In genomic region chr19:55250262-55251036, GRCh38 we compare ENCODE assay signal across 12 cellular contexts. TPM values are rescaled to one million over a fixed set of nuclear protein-coding genes. Genes with fewer than 3 reads are reported as not detected.
DNase-seq lines count a peak whose midpoint lies in the region; ATAC-seq and TF ChIP-seq lines count a peak whose summit lies in the region.
"Had no signal": no experiment of that assay in that cellular context is flagged by ENCODE, and none has a peak within 500 bp of the region (broad histone marks: within the 10 kb centered on the region; RNA-seq: fewer than 3 reads in every experiment).

No MANE protein-coding gene starts in this region.

- peaks cover 97% of the 10 kb centered on the region for H3K79me2 ChIP-seq in Karpas-422 (ENCODE audit: low read length)
- peaks cover 67% of the 10 kb centered on the region for H3K79me2 ChIP-seq in parathyroid adenoma

- ATAC-seq in HG02763 (IDR thresholded peaks at IDR 0.05; ENCODE audit: unreplicated experiment) (no peak), HG03139 (IDR thresholded peaks at IDR 0.05; ENCODE audit: unreplicated experiment) (no peak)
- ATAC-seq: Right ventricle myocardium inferior had no signal

- peaks cover 14% of the 10 kb centered on the region for H3K36me3 ChIP-seq in CD4-positive, alpha-beta memory T cell (ENCODE audit: insufficient read depth, low read length)
- H3K36me3 ChIP-seq in Karpas-422 (ENCODE audit: insufficient read depth, low read length) (peaks cover 39% of the 10 kb centered on the region), colonic mucosa (no peaks in the 10 kb centered on the region), parathyroid adenoma (ENCODE audit: control insufficient read depth, insufficient read depth, low read length) (no peaks in the 10 kb centered on the region)

- H2AFZ ChIP-seq in Karpas-422 (ENCODE audit: low read length), result no peak overlapping the region
- H2AFZ ChIP-seq in parathyroid adenoma, result no peak overlapping the region

- peak overlapping the region in 7 of 8 donors; percentile 57 to 93 (median 85) for H3K4me3 Mint-ChIP-seq in CD4-positive, alpha-beta memory T cell
- H3K4me3 Mint-ChIP-seq: mesothelial cell of epicardium had no signal

- DNase-seq in CD4-positive, alpha-beta memory T cell, result no peak
- DNase-seq in Karpas-422, result no peak
- DNase-seq in colonic mucosa, result no peak
- no peak for DNase-seq in NCI-H774 (lab: John Stamatoyannopoulos, UW)
- DNase-seq: KG1; NCI-H1694 treated with DMSO at 0.1 percent for 48 hours; stimulated activated CD4-positive, alpha-beta T cell treated with anti-CD3 and anti-CD28 coated beads, Interleukin-1b, Interleukin-23, amount 100 ng/mL, for 48 hours had no signal

- peaks cover 66% of the 10 kb centered on the region for H4K20me1 ChIP-seq in Karpas-422 (ENCODE audit: insufficient read depth, low read depth, low read length)

- no peaks in the 10 kb centered on the region for H3K9me3 Mint-ChIP-seq in CD4-positive, alpha-beta memory T cell
- H3K9me3 Mint-ChIP-seq: mesothelial cell of epicardium had no signal

- H3K27ac Mint-ChIP-seq in CD4-positive, alpha-beta memory T cell, result peak overlapping the region; percentile 95 to 98 (median 97)
- H3K27ac Mint-ChIP-seq: mesothelial cell of epicardium had no signal

- H3K9ac ChIP-seq in Karpas-422 (ENCODE audit: low read length) (no peak overlapping the region), colonic mucosa (ENCODE audit: low read depth in 2 of 2, low read length in 2 of 2) (no peak overlapping the region), parathyroid adenoma (no peak overlapping the region)

- peaks cover 79% of the 10 kb centered on the region for H3K4me1 ChIP-seq in CD4-positive, alpha-beta memory T cell (ENCODE audit: insufficient read depth, low read length)
- H3K4me1 ChIP-seq in Karpas-422 (ENCODE audit: low read length) (peaks cover 43% of the 10 kb centered on the region), colonic mucosa (peaks cover 15% of the 10 kb centered on the region), parathyroid adenoma (peaks cover 9% of the 10 kb centered on the region)

- peak overlapping the region; percentile 61 for H3K27ac ChIP-seq in CD4-positive, alpha-beta memory T cell (ENCODE audit: low read depth, low read length)
- peak overlapping the region; percentile 98; the same call in 1 of the 2 replicates for H3K27ac ChIP-seq in Karpas-422 (ENCODE audit: low read length)
- peak overlapping the region; percentile 74 for H3K27ac ChIP-seq in colonic mucosa
- H3K27ac ChIP-seq in parathyroid adenoma, result peak overlapping the region; percentile 60

- no peaks in the 10 kb centered on the region for H3K27me3 ChIP-seq in CD4-positive, alpha-beta memory T cell (ENCODE audit: insufficient read depth, low read length)
- H3K27me3 ChIP-seq in Karpas-422 (ENCODE audit: low read length) (no peaks in the 10 kb centered on the region), colonic mucosa (no peaks in the 10 kb centered on the region), parathyroid adenoma (ENCODE audit: control insufficient read depth, insufficient read depth, low read length) (no peaks in the 10 kb centered on the region)

- no peak overlapping the region for H3K4me3 ChIP-seq in CD4-positive, alpha-beta memory T cell (ENCODE audit: low read length in 2 of 2)
- H3K4me3 ChIP-seq in Karpas-422 (ENCODE audit: low read length) (no peak overlapping the region), colonic mucosa (no peak overlapping the region), parathyroid adenoma (ENCODE audit: low read depth, low read length) (no peak overlapping the region)

- TF ChIP-seq CTCF in colonic mucosa (IDR thresholded peaks at IDR 0.05) (no peak), parathyroid adenoma (IDR thresholded peaks at IDR 0.05) (no peak)

- intact Hi-C loops in CD4-positive, alpha-beta memory T cell (cut with micrococcal nuclease), result loop anchor here (10.0 kb wide), 1 partner anchor 384 kb away; no protein-coding TSS in a partner anchor
- intact Hi-C loops in colonic mucosa (cut with DNase I), result no loop called here

- no peak overlapping the region for H3K4me2 ChIP-seq in Karpas-422 (ENCODE audit: low read depth, low read length, poor library complexity, severe bottlenecking)
- no peak overlapping the region for H3K4me2 ChIP-seq in parathyroid adenoma (ENCODE audit: low read length)

- H3K27me3 Mint-ChIP-seq in CD4-positive, alpha-beta memory T cell, result no peaks in the 10 kb centered on the region

- peaks cover 37 to 75% (median 52%) of the 10 kb centered on the region in 4 donors for H3K4me1 Mint-ChIP-seq in CD4-positive, alpha-beta memory T cell

- peaks cover 15 to 32% of the 10 kb centered on the region in 2 donors for H3K36me3 Mint-ChIP-seq in CD4-positive, alpha-beta memory T cell
- H3K36me3 Mint-ChIP-seq: mesothelial cell of epicardium had no signal

- POLR2A ChIA-PET in CD4-positive, alpha-beta memory T cell (lab: Charles Lee; ENCODE audit: partially characterized antibody), result interaction anchor here (1.0 to 2.2 kb wide), 5 partner anchors 9 to 392 kb away, joined by 3 to 8 read pairs (median 4); partner anchors contain the start of genes HSPBP1, PPP6R1 and TMEM238

- H3K9me3 ChIP-seq in CD4-positive, alpha-beta memory T cell (ENCODE audit: control insufficient read depth in 1 of 2, low read length in 2 of 2), result no peaks in the 10 kb centered on the region
- H3K9me3 ChIP-seq in Karpas-422 (ENCODE audit: low read length) (no peaks in the 10 kb centered on the region), colonic mucosa (no peaks in the 10 kb centered on the region), parathyroid adenoma (ENCODE audit: control insufficient read depth, low read length) (no peaks in the 10 kb centered on the region)

- no peaks in the 10 kb centered on the region for H3K9me2 ChIP-seq in Karpas-422 (replicated peaks; ENCODE audit: insufficient read depth, low read length)

- CTCF ChIA-PET in CD4-positive, alpha-beta memory T cell (lab: Charles Lee; ENCODE audit: partially characterized antibody), result interaction anchor here (1.3 kb wide), 1 partner anchor 41 kb away, joined by 3 read pairs; no protein-coding TSS in a partner anchor

RNA-seq across cellular contexts. Expression of gene PPP6R1, which starts 8.4 kb away (rescaled TPM):
- 100 to 1,000 TPM; 161 to 162 TPM for total RNA-seq in CD4-positive, alpha-beta memory T cell
- 100 to 1,000 TPM in 1 of 2 donors, 10 to 100 TPM in 1; 22.9 to 107 TPM for polyA plus RNA-seq in CD4-positive, alpha-beta memory T cell
- total RNA-seq in Karpas-422 (2014; rRNA removed; shearing (Covaris generic); ENCODE audit: low replicate concordance), result 134 and 231 TPM in 2 replicates
- total RNA-seq in colonic mucosa, result 10 to 100 TPM; 65.1 to 97.2 TPM

RNA-seq across cellular contexts. Expression of gene TMEM86B, which starts 21.9 kb away (rescaled TPM):
- total RNA-seq in CD4-positive, alpha-beta memory T cell, result 10 to 100 TPM; 19.7 to 22.1 TPM
- 1 to 10 TPM in 1 of 2 donors, not detected in 1; 3.5 TPM for polyA plus RNA-seq in CD4-positive, alpha-beta memory T cell
- total RNA-seq in Karpas-422 (2014; rRNA removed; shearing (Covaris generic); ENCODE audit: low replicate concordance), result 7.8 and 9.5 TPM in 2 replicates
- total RNA-seq in colonic mucosa, result 1 to 10 TPM; 2.1 to 5.3 TPM

RNA-seq across cellular contexts. Expression of gene HSPBP1, which starts 29.5 kb away (rescaled TPM):
- 10 to 100 TPM; 17.9 to 18.5 TPM for total RNA-seq in CD4-positive, alpha-beta memory T cell
- polyA plus RNA-seq in CD4-positive, alpha-beta memory T cell, result 10 to 100 TPM; 35.7 to 38.7 TPM
- total RNA-seq in Karpas-422 (2014; rRNA removed; shearing (Covaris generic); ENCODE audit: low replicate concordance), result 35.0 and 62.5 TPM in 2 replicates
- 10 to 100 TPM; 29.0 to 82.3 TPM for total RNA-seq in colonic mucosa

RNA-seq across cellular contexts. Expression of gene BRSK1, which starts 33.3 kb away (rescaled TPM):
- 1 to 10 TPM; 1.4 to 1.7 TPM for total RNA-seq in CD4-positive, alpha-beta memory T cell
- polyA plus RNA-seq in CD4-positive, alpha-beta memory T cell, result not detected
- 15.5 and 31.0 TPM in 2 replicates for total RNA-seq in Karpas-422 (2014; rRNA removed; shearing (Covaris generic); ENCODE audit: low replicate concordance)
- total RNA-seq in colonic mucosa, result 1 to 10 TPM in 1 of 2 donors, under 1 TPM in 1; 0.59 to 2.3 TPM

RNA-seq across cellular contexts. Expression of gene PTPRH, which starts 41.1 kb away (rescaled TPM):
- total RNA-seq in CD4-positive, alpha-beta memory T cell, result not detected
- not detected for polyA plus RNA-seq in CD4-positive, alpha-beta memory T cell
- total RNA-seq in Karpas-422 (2014; rRNA removed; shearing (Covaris generic); ENCODE audit: low replicate concordance), result 1.4 TPM in 1 of 2 replicates, not detected in the other
- total RNA-seq in colonic mucosa, result 100 to 1,000 TPM in 1 of 2 donors, 10 to 100 TPM in 1; 76.3 to 131 TPM
